ENCODE assay signal across 8 cellular contexts in genomic region chr12:40104461-40105264, GRCh38. TPM values are rescaled to one million over a fixed set of nuclear protein-coding genes. Genes with fewer than 3 reads are reported as not detected.
A peak's percentile ranks its signal among the peaks of the same experiment; 100 is the strongest.
DNase-seq lines count a peak whose midpoint lies in the region; ATAC-seq, FAIRE-seq and TF ChIP-seq lines count a peak whose summit lies in the region.

No MANE protein-coding gene starts in this region.

- H3K4me3 Mint-ChIP-seq in CD8-positive, alpha-beta memory T cell, result peak overlapping the region; percentile 78 to 91 (median 87)
- H3K4me3 Mint-ChIP-seq in type B pancreatic cell, result peak overlapping the region; percentile 87

- 23% methylated on average over 6 of the region's 20 CpGs for WGBS in HepG2 (ENCODE audit: low lambda C conversion rate)

- ATAC-seq in HepG2 (no peak; the same call in 2 of the 3 replicates), GM21717 (IDR thresholded peaks at IDR 0.05; ENCODE audit: unreplicated experiment) (no peak)

- H3K27ac Mint-ChIP-seq in CD8-positive, alpha-beta memory T cell, result peak overlapping the region in 7 of 8 donors; percentile 2 to 82 (median 48)
- H3K27ac Mint-ChIP-seq in type B pancreatic cell, result peak overlapping the region; percentile 53

- POLR2A ChIA-PET in CD8-positive, alpha-beta memory T cell (lab: Charles Lee), result interaction anchor here (0.7 kb wide), 1 partner anchor 13 kb away, joined by 3 read pairs; no protein-coding TSS in a partner anchor
- POLR2A ChIA-PET in HepG2 (lab: Yijun Ruan, JAX) (no interaction called here), GM10248 (lab: Yijun Ruan, JAX) (no interaction called here)

- BruUV-seq in HepG2 (replicated peaks; lab: Mats Ljungman, UMichigan), result no TSS peak

- no peaks in the 10 kb centered on the region for H4K20me1 ChIP-seq in HepG2 (ENCODE audit: insufficient read depth, low read length)

- DNase-seq in CD8-positive, alpha-beta memory T cell, result no peak
- DNase-seq in astrocyte of the cerebellum (ENCODE audit: low read depth) (no peak), HepG2 (ENCODE audit: low spot score) (no peak), type B pancreatic cell (ENCODE audit: extremely low spot score, unreplicated experiment) (no peak), GM10248 (ENCODE audit: extremely low spot score) (no peak), H4 (ENCODE audit: low spot score) (no peak)

- no peaks in the 10 kb centered on the region for H3K9me3 ChIP-seq in CD8-positive, alpha-beta memory T cell (ENCODE audit: low read length)
- H3K9me3 ChIP-seq in HUES6 (ENCODE audit: control insufficient read depth, insufficient read depth, low read depth, low read length) (no peaks in the 10 kb centered on the region), HepG2 (ENCODE audit: low read length) (no peaks in the 10 kb centered on the region)

- H3K9me3 Mint-ChIP-seq in CD8-positive, alpha-beta memory T cell, result no peaks in the 10 kb centered on the region
- no peaks in the 10 kb centered on the region for H3K9me3 Mint-ChIP-seq in type B pancreatic cell

- peak overlapping the region; percentile 47 for H3K27ac ChIP-seq in CD8-positive, alpha-beta memory T cell (ENCODE audit: low read depth, low read length)
- H3K27ac ChIP-seq in HUES6 (ENCODE audit: low read depth, low read length) (no peak overlapping the region), HepG2 (ENCODE audit: extremely low read length, insufficient read depth, low read length) (no peak overlapping the region)

- H3K4me3 ChIP-seq in CD8-positive, alpha-beta memory T cell (ENCODE audit: low read length), result peak overlapping the region; percentile 81
- H3K4me3 ChIP-seq in HUES6 (ENCODE audit: low read depth, low read length) (peak overlapping the region; percentile 97), astrocyte of the cerebellum (ENCODE audit: low read depth, low read length) (peak overlapping the region; percentile 58), HepG2 (replicated peaks in 1 of 3; ENCODE audit: insufficient read depth in 1 of 3, low read depth in 2 of 3, low read length in 3 of 3) (peak overlapping the region; percentile 78 to 91 (median 90))

- peak overlapping the region; percentile 94 for H3K4me2 ChIP-seq in HepG2 (ENCODE audit: low read depth, low read length)

- H3K27me3 ChIP-seq in CD8-positive, alpha-beta memory T cell (ENCODE audit: insufficient read depth, low read length, poor library complexity, severe bottlenecking), result no peaks in the 10 kb centered on the region
- H3K27me3 ChIP-seq in HUES6 (ENCODE audit: control insufficient read depth, insufficient read depth, low read length) (peaks cover 9% of the 10 kb centered on the region), HepG2 (ENCODE audit: control insufficient read depth in 1 of 2, insufficient read depth in 2 of 2, low read length in 2 of 2) (no peaks in the 10 kb centered on the region; a peak in 2 of 5 replicates)

- no peaks in the 10 kb centered on the region for H3K36me3 ChIP-seq in CD8-positive, alpha-beta memory T cell (ENCODE audit: insufficient read depth, low read length)
- no peaks in the 10 kb centered on the region for H3K36me3 ChIP-seq in HUES6 (ENCODE audit: control insufficient read depth, insufficient read depth, low read length)
- no peaks in the 10 kb centered on the region for H3K36me3 ChIP-seq in HepG2 (replicated peaks in 1 of 2; ENCODE audit: control insufficient read depth in 1 of 2, insufficient read depth in 2 of 2, low read length in 2 of 2)

- CTCF ChIA-PET in CD8-positive, alpha-beta memory T cell (lab: Charles Lee), result interaction anchor here (1.1 to 12.0 kb wide), 4 partner anchors 14 to 435 kb away, joined by 3 to 117 read pairs (median 6); no protein-coding TSS in a partner anchor
- CTCF ChIA-PET in HepG2 (lab: Yijun Ruan, JAX; ENCODE audit: low intra/inter-chr PET ratio, low total read pairs), result no interaction called here
- CTCF ChIA-PET in GM10248 (lab: Yijun Ruan, JAX), result interaction anchor here (1.1 to 9.6 kb wide), 6 partner anchors 10 to 92 kb away, joined by 4 to 66 read pairs (median 6); no protein-coding TSS in a partner anchor

- TF ChIP-seq CTCF in astrocyte of the cerebellum (IDR thresholded peaks at IDR 0.05; ENCODE audit: low read depth, low read length, missing control alignments) (no peak), HepG2 (CRISPR knock-in tag; IDR thresholded peaks at IDR 0.05) (no peak), type B pancreatic cell (conservative IDR thresholded peaks at IDR 0.05) (no peak), GM10248 (IDR thresholded peaks at IDR 0.05; ENCODE audit: control extremely low read depth, extremely low read depth, low read depth, missing control alignments) (no peak)

- peaks cover 31 to 45% (median 43%) of the 10 kb centered on the region in 3 donors for H3K4me1 Mint-ChIP-seq in CD8-positive, alpha-beta memory T cell
- H3K4me1 Mint-ChIP-seq in type B pancreatic cell (ENCODE audit: unreplicated experiment), result peaks cover 28% of the 10 kb centered on the region

- peaks cover 23% of the 10 kb centered on the region for H3K4me1 ChIP-seq in CD8-positive, alpha-beta memory T cell (ENCODE audit: insufficient read depth, low read length)
- H3K4me1 ChIP-seq in HUES6 (ENCODE audit: control insufficient read depth, insufficient read depth, low read length) (peaks cover 28% of the 10 kb centered on the region), HepG2 (ENCODE audit: insufficient read depth, low read length) (peaks cover 62% of the 10 kb centered on the region)

- H3K36me3 Mint-ChIP-seq in CD8-positive, alpha-beta memory T cell, result peaks cover 0 to 7% (median 0%) of the 10 kb centered on the region in 3 donors
- H3K36me3 Mint-ChIP-seq in type B pancreatic cell, result peaks cover 6% of the 10 kb centered on the region

- TF ChIP-seq POLR2A in HepG2 (IDR thresholded peaks at IDR 0.05; ENCODE audit: insufficient read depth in 1 of 2, low read depth in 2 of 2, low read length in 2 of 2), result no peak

- no peak overlapping the region for H2AFZ ChIP-seq in HepG2 (ENCODE audit: low read length)

- FAIRE-seq in HepG2 (lab: Jason Lieb, UNC), result no peak

- H3K79me2 ChIP-seq in HepG2 (ENCODE audit: insufficient read depth, low read length), result peaks cover 5% of the 10 kb centered on the region

- peak overlapping the region; percentile 87 for H3K9ac ChIP-seq in HUES6 (ENCODE audit: low read length)
- H3K9ac ChIP-seq in HepG2 (ENCODE audit: insufficient read depth, low read depth, low read length), result peak overlapping the region; percentile 78

- in situ Hi-C loops in astrocyte of the cerebellum (cut with HindIII; ENCODE audit: low sequenced_read_pairs) (loop anchor here (5.0 kb wide), 1 partner anchor 97 kb away; no protein-coding TSS in a partner anchor), HepG2 (cut with HindIII; ENCODE audit: extremely low pct_ligation_motif_present, low pct_unique_long_range_greater_than_20kb) (loop anchor here (5.0 to 25.0 kb wide), 3 partner anchors 92 to 517 kb away; no protein-coding TSS in a partner anchor)

- TF ChIP-seq EP300 in HepG2 (IDR thresholded peaks at IDR 0.05; ENCODE audit: low read depth in 2 of 2, low read length in 2 of 2) (no peak), HepG2 (CRISPR knock-in tag; IDR thresholded peaks at IDR 0.05; ENCODE audit: borderline replicate concordance) (no peak)

- TF ChIP-seq RAD21 in HepG2 (CRISPR knock-in tag; IDR thresholded peaks at IDR 0.05), result no peak

- intact Hi-C loops in HepG2 (cut with micrococcal nuclease; ENCODE audit: unreplicated experiment), result loop anchor here (5.0 kb wide), 2 partner anchors 52 to 662 kb away; partner anchors contain the start of gene KIF21A

- H3K27me3 Mint-ChIP-seq in CD8-positive, alpha-beta memory T cell, result no peaks in the 10 kb centered on the region
- peaks cover 4% of the 10 kb centered on the region for H3K27me3 Mint-ChIP-seq in type B pancreatic cell

TF ChIP-seq in HepG2, 621 proteins besides CTCF, POLR2A, EP300 and RAD21 (continues in another document):
- 0 out of 2 replicates have a peak, but pooled peaks have one; percentile 9 for TF ChIP-seq MAX (IDR thresholded peaks at IDR 0.05)
- TF ChIP-seq KDM5B (CRISPR knock-in tag; IDR thresholded peaks at IDR 0.05; ENCODE audit: borderline replicate concordance), result peak; percentile 10; the same call in 1 of the 2 replicates
- TF ChIP-seq ZNF329 (CRISPR knock-in tag; IDR thresholded peaks at IDR 0.05; ENCODE audit: low read depth), result peak; percentile 100
- no peak for TF ChIP-seq ZNF740 (CRISPR knock-in tag; IDR thresholded peaks at IDR 0.05)

RNA-seq across cellular contexts. Expression of gene SLC2A13, which starts 1.2 kb away (rescaled TPM):
- 1 to 10 TPM; 6.3 to 6.5 TPM for total RNA-seq in CD8-positive, alpha-beta memory T cell
- 2.1 TPM for polyA plus RNA-seq in CD8-positive, alpha-beta memory T cell
- total RNA-seq in HepG2 (2016; rRNA removed; fragmentation: Illumina TruSeq; extraction: Trizol) (3.2 and 6.0 TPM in 2 replicates), type B pancreatic cell (ENCODE audit: low replicate concordance) (7.1 and 9.4 TPM in 2 replicates)
- 1.1 and 1.6 TPM in 2 replicates for total RNA-seq in HepG2 (2016; cell fraction: cytosol; rRNA removed; fragmentation: Illumina TruSeq; extraction: Trizol; ENCODE audit: low read depth)
- 2.6 and 4.9 TPM in 2 replicates for total RNA-seq in HepG2 (2016; cell fraction: insoluble cytoplasmic fraction; rRNA removed; fragmentation: Illumina TruSeq; extraction: Trizol)
- total RNA-seq in HepG2 (2016; cell fraction: membrane; rRNA removed; fragmentation: Illumina TruSeq; extraction: Trizol), result 1.3 and 1.8 TPM in 2 replicates
- 17.4 and 20.6 TPM in 2 replicates for total RNA-seq in HepG2 (2016; cell fraction: nucleus; rRNA removed; fragmentation: Illumina TruSeq; extraction: Trizol)
- 4.7 and 5.5 TPM in 2 replicates for polyA plus RNA-seq in HepG2 (2011; rRNA removed)
- 1.2 and 1.7 TPM in 2 replicates for polyA plus RNA-seq in HepG2 (2011; cell fraction: cytosol; rRNA removed)
- 11.3 and 13.6 TPM in 2 replicates for polyA plus RNA-seq in HepG2 (2011; cell fraction: nucleus; rRNA removed)
- 2.6 and 3.8 TPM in 2 replicates for polyA plus RNA-seq in HepG2 (2012)
- polyA plus RNA-seq in HepG2 (2016; cell fraction: cytosol; fragmentation: Illumina TruSeq; extraction: Trizol; ENCODE audit: low read depth), result 0.16 and 0.17 TPM in 2 replicates
- polyA plus RNA-seq in HepG2 (2016; cell fraction: insoluble cytoplasmic fraction; fragmentation: Illumina TruSeq; extraction: Trizol; ENCODE audit: low read depth), result 2.0 and 2.2 TPM in 2 replicates
- polyA plus RNA-seq in HepG2 (2016; cell fraction: membrane; fragmentation: Illumina TruSeq; extraction: Trizol; ENCODE audit: low read depth), result 0.46 and 0.58 TPM in 2 replicates
- polyA plus RNA-seq in HepG2 (2016; cell fraction: nucleus; fragmentation: Illumina TruSeq; extraction: Trizol; ENCODE audit: insufficient read depth, low read depth), result 10.4 and 10.7 TPM in 2 replicates
- 8.5 and 31.5 TPM in 2 replicates for polyA minus RNA-seq in HepG2 (2011; rRNA and poly(A)+ RNA removed; ENCODE audit: low replicate concordance)
- 5.6 and 6.1 TPM in 2 replicates for polyA minus RNA-seq in HepG2 (2011; cell fraction: cytosol; rRNA and poly(A)+ RNA removed)
- polyA minus RNA-seq in HepG2 (2011; cell fraction: nucleus; rRNA and poly(A)+ RNA removed), result 31.5 and 36.4 TPM in 2 replicates
- 3.7 and 3.8 TPM in 2 replicates for total RNA-seq in H4 (2014; rRNA removed; shearing (Covaris generic))
